ENCODE assay signal across 21 cellular contexts in genomic region chr15:27833974-27834373, GRCh38.
"Had no signal": no experiment of that assay in that cellular context is flagged by ENCODE, and none has a peak within 500 bp of the region (broad histone marks: within the 10 kb centered on the region; RNA-seq: fewer than 3 reads in every experiment).

No MANE protein-coding gene starts in this region.

- H3K27me3 ChIP-seq: foreskin keratinocyte, gastroesophageal sphincter, hepatocyte, left lung had no signal

- H3K36me3 Mint-ChIP-seq: mesothelial cell of epicardium, naive B cell had no signal

- H3K9me3 ChIP-seq: gastroesophageal sphincter, heart left ventricle had no signal

- H3K4me1 Mint-ChIP-seq: mesothelial cell of epicardium had no signal

- DNase-seq: dermis blood vessel endothelial cell; dorsolateral prefrontal cortex; effector CD4-positive, alpha-beta T cell; effector memory CD4-positive, alpha-beta T cell; erythroblast; foreskin keratinocyte; heart left ventricle; hypothalamus; left cardiac atrium; left lung; left ventricle myocardium superior; lower lobe of right lung; mesenchymal stem cell; mucosa of descending colon; naive B cell had no signal

- H3K4me3 Mint-ChIP-seq: mesothelial cell of epicardium, naive B cell had no signal

- H3K9me3 Mint-ChIP-seq: mesothelial cell of epicardium had no signal

- H3K4me2 ChIP-seq: hepatocyte had no signal

- ATAC-seq: esophagus mucosa, foreskin keratinocyte, gastroesophageal sphincter, heart left ventricle, left cardiac atrium, left lung, left ventricle myocardium superior, lower lobe of right lung, mucosa of descending colon had no signal

- H3K36me3 ChIP-seq: gastroesophageal sphincter, heart left ventricle, left lung, lower lobe of right lung had no signal

- H3K4me1 ChIP-seq: foreskin keratinocyte, gastroesophageal sphincter, heart left ventricle, left lung, lower lobe of right lung had no signal

- H2AFZ ChIP-seq: hepatocyte had no signal

- H3K4me3 ChIP-seq: coronary artery, dorsolateral prefrontal cortex, gastroesophageal sphincter, heart left ventricle, hepatocyte, left lung, lower lobe of right lung, mucosa of descending colon had no signal

- H3K27ac Mint-ChIP-seq: mesothelial cell of epicardium, naive B cell had no signal

- H3K27ac ChIP-seq: coronary artery, dorsolateral prefrontal cortex, epithelial cell of prostate, foreskin keratinocyte, gastroesophageal sphincter, heart left ventricle, hepatocyte, left lung, lower lobe of right lung had no signal
